ENCODE assay signal across 24 cellular contexts in genomic region chr11:41113160-41113559, GRCh38.
"Had no signal": no experiment of that assay in that cellular context is flagged by ENCODE, and none has a peak within 500 bp of the region (broad histone marks: within the 10 kb centered on the region; RNA-seq: fewer than 3 reads in every experiment).

No MANE protein-coding gene starts in this region.

- H3K36me3 ChIP-seq: neutrophil, pancreas, prostate gland, right lobe of liver, sigmoid colon, stomach, thoracic aorta, thyroid gland, tibial nerve, upper lobe of right lung, uterus had no signal

- H3K4me3 ChIP-seq: pancreas, prostate gland, right lobe of liver, sigmoid colon, stomach, thoracic aorta, thyroid gland, tibial nerve, upper lobe of right lung, uterus had no signal

- H3K9me3 ChIP-seq: pancreas, prostate gland, right lobe of liver, sigmoid colon, stomach, thoracic aorta, thyroid gland, tibial nerve, upper lobe of right lung, uterus had no signal

- H3K27ac ChIP-seq: neutrophil, pancreas, prostate gland, right lobe of liver, sigmoid colon, stomach, thoracic aorta, thyroid gland, tibial nerve, upper lobe of right lung, uterus had no signal

- DNase-seq: naive thymus-derived CD4-positive, alpha-beta T cell; natural killer cell; nucleus accumbens; pancreas; right cardiac atrium; right lobe of liver; sigmoid colon; small intestine; stimulated activated CD4-positive, alpha-beta T cell treated with anti-CD3 and anti-CD28 coated beads, Interleukin-15, amount 100 ng/mL, for 24 hours; stimulated activated CD4-positive, alpha-beta T cell treated with anti-CD3 and anti-CD28 coated beads, Interleukin-2, amount 100 ng/mL, for 24 hours; stimulated activated CD4-positive, alpha-beta T cell treated with anti-CD3 and anti-CD28 coated beads, Interleukin-2, amount 100 ng/mL, for 48 hours; stimulated activated CD4-positive, alpha-beta T cell treated with anti-CD3 and anti-CD28 coated beads, Interleukin-4, amount 100 ng/mL, for 24 hours; stimulated activated naive B cell treated with anti-CD40 and anti-IgM and Interleukin-4, amounts not matched to agents 10 μg/mL and 1 μg/mL and 100 μg/mL, for 72 hours; stimulated activated naive CD4-positive, alpha-beta T cell treated with Interleukin-2 at 50 U/mL for 16 hours; stomach; thyroid gland; trophoblast cell; upper lobe of right lung; uterus had no signal

- H3K27me3 ChIP-seq: neutrophil, pancreas, right lobe of liver, sigmoid colon, stomach, thyroid gland, tibial nerve, upper lobe of right lung, uterus had no signal

- ATAC-seq: naive thymus-derived CD4-positive, alpha-beta T cell; natural killer cell; pancreas; right cardiac atrium; right lobe of liver; stimulated activated effector memory CD8-positive, alpha-beta T cell treated with anti-CD3 and anti-CD28 coated beads, Interleukin-12 subunit alpha, Interleukin-12 subunit beta, amount 100 ng/mL, for 72 hours; stimulated activated naive B cell treated with anti-CD40 and anti-IgM and Interleukin-4, amounts not matched to agents 10 μg/mL and 1 μg/mL and 100 μg/mL, for 72 hours; upper lobe of right lung had no signal
